8 cellular contexts compared by ENCODE assay signal in genomic region chr1:115829023-115829674, GRCh38. TPM values are rescaled to one million over a fixed set of nuclear protein-coding genes. Genes with fewer than 3 reads are reported as not detected.
DNase-seq lines count a peak whose midpoint lies in the region; ATAC-seq and TF ChIP-seq lines count a peak whose summit lies in the region.

No MANE protein-coding gene starts in this region.

- peak overlapping the region; percentile 57 for H3K27ac ChIP-seq in WERI-Rb-1
- peak overlapping the region in 2 of 4 donors; percentile 41 to 63 for H3K27ac ChIP-seq in gastroesophageal sphincter
- no peak overlapping the region for H3K27ac ChIP-seq in psoas muscle

- peak overlapping the region; percentile 10; the same call in 1 of the 2 replicates for H3K4me3 ChIP-seq in WERI-Rb-1 (ENCODE audit: low read depth, low read length)
- peak overlapping the region in 1 of 2 donors; percentile 60 for H3K4me3 ChIP-seq in gastroesophageal sphincter
- peak overlapping the region; percentile 62 for H3K4me3 ChIP-seq in psoas muscle

- H3K4me1 ChIP-seq in gastroesophageal sphincter, result peaks cover 0 to 17% (median 4%) of the 10 kb centered on the region in 3 donors
- H3K4me1 ChIP-seq in psoas muscle, result peaks cover 4% of the 10 kb centered on the region

- H3K9me3 Mint-ChIP-seq in activated CD4-positive, alpha-beta T cell treated with anti-CD3 and anti-CD28 coated beads, Interleukin-2, amount 10 ng/mL, durations not matched to agents 7 days and 5 days, result no peaks in the 10 kb centered on the region

- H3K27me3 Mint-ChIP-seq in activated CD4-positive, alpha-beta T cell treated with anti-CD3 and anti-CD28 coated beads, Interleukin-2, amount 10 ng/mL, durations not matched to agents 7 days and 5 days, result peaks cover 43% of the 10 kb centered on the region

- peak; percentile 86 for ATAC-seq in gastroesophageal sphincter
- peak; percentile 83 to 94 (median 90) for ATAC-seq in psoas muscle
- no peak for ATAC-seq in GM18519 (IDR thresholded peaks at IDR 0.05; ENCODE audit: low FRiP score, unreplicated experiment)
- no peak for ATAC-seq in GM19324 (IDR thresholded peaks at IDR 0.05; ENCODE audit: low FRiP score, unreplicated experiment)

- intact Hi-C loops in psoas muscle (cut with DNase I), result no loop called here

- no peak for TF ChIP-seq EP300 in gastroesophageal sphincter (IDR thresholded peaks at IDR 0.05)

- H3K36me3 Mint-ChIP-seq in activated CD4-positive, alpha-beta T cell treated with anti-CD3 and anti-CD28 coated beads, Interleukin-2, amount 10 ng/mL, durations not matched to agents 7 days and 5 days (ENCODE audit: low read depth), result peaks cover 2% of the 10 kb centered on the region

- H3K9me3 ChIP-seq in WERI-Rb-1 (ENCODE audit: severe bottlenecking), result no peaks in the 10 kb centered on the region
- no peaks in the 10 kb centered on the region for H3K9me3 ChIP-seq in gastroesophageal sphincter
- no peaks in the 10 kb centered on the region for H3K9me3 ChIP-seq in psoas muscle

- CTCF ChIA-PET in activated CD4-positive, alpha-beta T cell treated with anti-CD3 and anti-CD28 coated beads, Interleukin-2, amount 10 ng/mL, durations not matched to agents 7 days and 5 days (lab: Charles Lee), result no interaction called here

- DNase-seq in activated CD4-positive, alpha-beta T cell treated with anti-CD3 and anti-CD28 coated beads, Interleukin-2, amount 10 ng/mL, durations not matched to agents 7 days and 5 days, result no peak
- DNase-seq in activated CD4-positive, alpha-beta T cell treated with anti-CD3 and anti-CD28 coated beads for 1 hour, result no peak
- peak; percentile 63 for DNase-seq in WERI-Rb-1
- DNase-seq in psoas muscle, result peak in 1 of 2 donors; percentile 17
- DNase-seq in activated effector memory CD4-positive, alpha-beta T cell treated with Interleukin-2 at 50 U/mL for 16 hours, result no peak

- peaks cover 6% of the 10 kb centered on the region for H3K4me1 Mint-ChIP-seq in activated CD4-positive, alpha-beta T cell treated with anti-CD3 and anti-CD28 coated beads, Interleukin-2, amount 10 ng/mL, durations not matched to agents 7 days and 5 days

- 79 to 86% methylated on average over 12 to 17 of the region's 20 CpGs for WGBS in gastroesophageal sphincter (ENCODE audit: low coverage in 1 of 2), 2 donors
- WGBS in psoas muscle, 3 donors, result 79 to 80% (median 80%) methylated on average over 20 of the region's 20 CpGs

- H3K27me3 ChIP-seq in WERI-Rb-1 (ENCODE audit: insufficient read depth, low read depth, severe bottlenecking) (no peaks in the 10 kb centered on the region), gastroesophageal sphincter (peaks cover 48% of the 10 kb centered on the region), psoas muscle (ENCODE audit: insufficient read depth in 3 of 3, low read length in 2 of 3) (peaks cover 0 to 49% (median 2%) of the 10 kb centered on the region in 3 donors)

- no peak for TF ChIP-seq CTCF in WERI-Rb-1 (IDR thresholded peaks at IDR 0.05; ENCODE audit: low read depth, low read length)
- no peak for TF ChIP-seq CTCF in gastroesophageal sphincter (IDR thresholded peaks at IDR 0.05)
- no peak for TF ChIP-seq CTCF in psoas muscle (IDR thresholded peaks at IDR 0.05)

- peak overlapping the region; percentile 19 for H3K27ac Mint-ChIP-seq in activated CD4-positive, alpha-beta T cell treated with anti-CD3 and anti-CD28 coated beads, Interleukin-2, amount 10 ng/mL, durations not matched to agents 7 days and 5 days

- POLR2A ChIA-PET in activated CD4-positive, alpha-beta T cell treated with anti-CD3 and anti-CD28 coated beads, Interleukin-2, amount 10 ng/mL, durations not matched to agents 7 days and 5 days (lab: Charles Lee), result no interaction called here

- no peak for TF ChIP-seq POLR2A in gastroesophageal sphincter (IDR thresholded peaks at IDR 0.05)

- H3K36me3 ChIP-seq in WERI-Rb-1 (no peaks in the 10 kb centered on the region), gastroesophageal sphincter (no peaks in the 10 kb centered on the region), psoas muscle (ENCODE audit: insufficient read depth in 1 of 2, low read depth in 1 of 2) (no peaks in the 10 kb centered on the region)

- peak overlapping the region; percentile 51 for H3K4me3 Mint-ChIP-seq in activated CD4-positive, alpha-beta T cell treated with anti-CD3 and anti-CD28 coated beads, Interleukin-2, amount 10 ng/mL, durations not matched to agents 7 days and 5 days

RNA-seq across cellular contexts. Expression of gene NHLH2, which starts 11.8 kb away (rescaled TPM):
- not detected for total RNA-seq in activated CD4-positive, alpha-beta T cell treated with anti-CD3 and anti-CD28 coated beads, Interleukin-2, amount 10 ng/mL, durations not matched to agents 7 days and 5 days
- not detected for total RNA-seq in gastroesophageal sphincter
- not detected for total RNA-seq in psoas muscle
- polyA plus RNA-seq in psoas muscle, result not detected

Comparison
In these comparisons a context has a peak if more than half of its experiments do, and no peak if none do; other contexts are left out.
1. ATAC-seq: peak in gastroesophageal sphincter (single experiment) and psoas muscle (4 of 4); none in GM18519 (single experiment) and GM19324 (single experiment).